ENCODE assay signal across 11 cellular contexts in genomic region chrX:40571164-40571563, GRCh38. TPM values are rescaled to one million over a fixed set of nuclear protein-coding genes. Genes with fewer than 3 reads are reported as not detected.
DNase-seq lines count a peak whose midpoint lies in the region; ATAC-seq and TF ChIP-seq lines count a peak whose summit lies in the region.
"Not testable (repeated sequence)": the region's sequence is repeated elsewhere in the genome, so short reads cannot be mapped to it uniquely, and the experiment has no call there.
"Had no signal": no experiment of that assay in that cellular context is flagged by ENCODE, and none has a peak within 500 bp of the region (broad histone marks: within the 10 kb centered on the region; RNA-seq: fewer than 3 reads in every experiment).

No MANE protein-coding gene starts in this region.

- H2AFZ ChIP-seq in DND-41 (ENCODE audit: low read depth, low read length) = not testable (repeated sequence)

- POLR2A ChIA-PET in T-cell (lab: Charles Lee) = interaction anchor here in 1 of 2 donors (0.6 kb wide), 1 partner anchor 1765 kb away, joined by 9 read pairs; no protein-coding TSS in a partner anchor

- H3K4me1 Mint-ChIP-seq in T-cell (peaks cover 9 to 19% (median 13%) of the 10 kb centered on the region in 3 donors), immature natural killer cell (peaks cover 5 to 13% of the 10 kb centered on the region in 2 donors)
- H3K4me1 Mint-ChIP-seq in activated naive CD4-positive, alpha-beta T cell treated with anti-CD3 and anti-CD28 coated beads for 36 hours (ENCODE audit: low read depth) = peaks cover 19% of the 10 kb centered on the region

- not testable (repeated sequence) for ATAC-seq in DND-41 (ENCODE audit: insufficient read depth, low read depth)
- ATAC-seq in HG02759 (IDR thresholded peaks at IDR 0.05; ENCODE audit: unreplicated experiment) (peak; percentile 17), T-cell (replicated peaks in 1 of 4) (peak in 2 of 4 experiments; percentile 46 to 64)

- H3K9me3 Mint-ChIP-seq in T-cell; activated naive CD4-positive, alpha-beta T cell treated with anti-CD3 and anti-CD28 coated beads for 36 hours; immature natural killer cell: not testable (repeated sequence)

- H3K36me3 ChIP-seq in DND-41 (ENCODE audit: insufficient read depth, low read length) = not testable (repeated sequence)

- not testable (repeated sequence) for TF ChIP-seq CTCF in DND-41 (IDR thresholded peaks at IDR 0.05; ENCODE audit: borderline replicate concordance, extremely low read depth, low read length, poor library complexity, severe bottlenecking)

- intact Hi-C loops in activated naive CD4-positive, alpha-beta T cell treated with anti-CD3 and anti-CD28 coated beads for 36 hours (cut with micrococcal nuclease) = loop anchor here (1.0 kb wide), 1 partner anchor 9 kb away; the partner anchor contains the start of gene ATP6AP2

- CTCF ChIA-PET in T-cell (lab: Charles Lee) = interaction anchor here in 1 of 2 donors (1.4 kb wide), 1 partner anchor 9 kb away, joined by 5 read pairs; the partner anchor contains the start of gene ATP6AP2
- CTCF ChIA-PET in activated naive CD4-positive, alpha-beta T cell treated with anti-CD3 and anti-CD28 coated beads for 36 hours (lab: Charles Lee) = interaction anchor here (1.6 to 2.8 kb wide), 2 partner anchors 27 to 80 kb away, joined by 4 to 13 read pairs; no protein-coding TSS in a partner anchor

- H3K79me2 ChIP-seq in DND-41 (ENCODE audit: insufficient read depth, low read length) = not testable (repeated sequence)

- H4K20me1 ChIP-seq in DND-41 (ENCODE audit: insufficient read depth, low read length) = not testable (repeated sequence)

- H3K4me1 ChIP-seq in DND-41 (ENCODE audit: insufficient read depth, low read length) = not testable (repeated sequence)

- H3K27ac Mint-ChIP-seq in T-cell (peak overlapping the region; percentile 86 to 90), immature natural killer cell (peak overlapping the region in 3 of 6 donors; percentile 12 to 73 (median 24))
- peak overlapping the region; percentile 89 for H3K27ac Mint-ChIP-seq in activated naive CD4-positive, alpha-beta T cell treated with anti-CD3 and anti-CD28 coated beads for 36 hours

- H3K27ac ChIP-seq in DND-41 (ENCODE audit: low read length) = not testable (repeated sequence)

- peak overlapping the region in 1 of 2 experiments; percentile 36; a peak in 1 of 4 replicates for H3K4me3 ChIP-seq in DND-41 (ENCODE audit: low read depth in 1 of 2, low read length in 2 of 2)

- peaks cover 0 to 29% of the 10 kb centered on the region in 2 donors for H3K27me3 Mint-ChIP-seq in T-cell
- not testable (repeated sequence) for H3K27me3 Mint-ChIP-seq in activated naive CD4-positive, alpha-beta T cell treated with anti-CD3 and anti-CD28 coated beads for 36 hours (ENCODE audit: low read depth); immature natural killer cell (ENCODE audit: low read depth in 3 of 3)

- H3K27me3 ChIP-seq in DND-41 (ENCODE audit: insufficient read depth, low read length, poor library complexity) = not testable (repeated sequence)

- H3K4me3 Mint-ChIP-seq in T-cell (peak overlapping the region; percentile 74 to 80 (median 79)), immature natural killer cell (peak overlapping the region; percentile 52 to 78 (median 72))
- peak overlapping the region; percentile 70 for H3K4me3 Mint-ChIP-seq in activated naive CD4-positive, alpha-beta T cell treated with anti-CD3 and anti-CD28 coated beads for 36 hours

- H3K9ac ChIP-seq in DND-41 (ENCODE audit: low read depth, low read length) = not testable (repeated sequence)

- DNase-seq in DND-41 (peak; percentile 36), T-cell (peak in 23 of 34 experiments; percentile 7 to 45 (median 24)), immature natural killer cell (peak in 1 of 3 donors; percentile 14)
- peak; percentile 30 to 44 for DNase-seq in activated CD4-positive, alpha-beta T cell treated with anti-CD3 and anti-CD28 coated beads, Interleukin-2, amount 50 U/mL, for 48 hours
- DNase-seq in activated naive CD4-positive, alpha-beta T cell treated with anti-CD3 and anti-CD28 coated beads for 36 hours = peak; percentile 72
- peak; percentile 64 for DNase-seq in stimulated activated CD4-positive, alpha-beta T cell treated with anti-CD3 and anti-CD28 coated beads, Interleukin-1b, Interleukin-23, amount 100 ng/mL, for 48 hours

- H3K4me2 ChIP-seq in DND-41 (ENCODE audit: insufficient read depth, low read length) = peak overlapping the region; percentile 48

- not testable (repeated sequence) for H3K36me3 Mint-ChIP-seq in T-cell; activated naive CD4-positive, alpha-beta T cell treated with anti-CD3 and anti-CD28 coated beads for 36 hours (ENCODE audit: low read depth); immature natural killer cell

- not testable (repeated sequence) for H3K9me3 ChIP-seq in DND-41 (ENCODE audit: insufficient read depth, low read length, severe bottlenecking)

RNA-seq across cellular contexts. Expression of gene ATP6AP2, which starts 9.6 kb away (rescaled TPM):
- total RNA-seq in T-cell = 10 to 100 TPM; 62.3 to 92.0 (median 74.1) TPM
- total RNA-seq in activated naive CD4-positive, alpha-beta T cell treated with anti-CD3 and anti-CD28 coated beads for 36 hours = 10 to 100 TPM; 47.4 to 53.9 TPM
- 100 to 1,000 TPM; 212 to 252 (median 220) TPM for polyA plus RNA-seq in immature natural killer cell

RNA-seq across cellular contexts. Expression of gene MPC1L, which starts 52.1 kb away (rescaled TPM):
- total RNA-seq in T-cell = not detected
- total RNA-seq in activated naive CD4-positive, alpha-beta T cell treated with anti-CD3 and anti-CD28 coated beads for 36 hours = not detected
- polyA plus RNA-seq in immature natural killer cell = not detected
- total RNA-seq: H4, lung, psoas muscle had no signal
- polyA plus RNA-seq: lung, psoas muscle, small intestine had no signal
